In the genomic region with DNA sequence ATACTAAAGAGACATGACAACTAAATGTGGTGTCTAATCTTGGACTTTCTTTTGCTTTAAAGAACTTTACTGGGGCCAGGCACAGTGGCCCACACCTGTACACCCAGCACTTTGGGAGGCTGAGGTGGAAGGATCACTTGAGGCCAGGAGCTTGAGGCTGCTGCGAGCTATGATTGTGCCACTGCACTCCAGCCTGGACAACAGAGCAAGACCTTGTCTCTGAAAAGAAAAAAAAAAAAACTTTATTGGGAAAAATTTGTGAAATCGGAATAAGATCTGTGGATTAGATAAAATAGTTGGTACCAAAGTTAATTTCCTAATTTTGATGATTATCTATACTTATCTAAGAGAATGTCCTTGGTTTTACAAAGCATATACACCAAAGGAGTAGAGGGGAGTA, we compare ENCODE assay signal across 15 cellular contexts. TPM values are rescaled to one million over a fixed set of nuclear protein-coding genes. Genes with fewer than 3 reads are reported as not detected.
DNase-seq lines count a peak whose midpoint lies in the region; ATAC-seq lines count a peak whose summit lies in the region.
"Had no signal": no experiment of that assay in that cellular context is flagged by ENCODE, and none has a peak within 500 bp of the region (broad histone marks: within the 10 kb centered on the region; RNA-seq: fewer than 3 reads in every experiment).

No MANE protein-coding gene starts in this region.

- no peak overlapping the region for H3K4me3 Mint-ChIP-seq in T-helper 17 cell
- no peak overlapping the region for H3K4me3 Mint-ChIP-seq in effector memory CD8-positive, alpha-beta T cell
- no peak overlapping the region for H3K4me3 Mint-ChIP-seq in stimulated activated naive B cell treated with anti-CD40 and anti-IgM and Interleukin-4, amounts not matched to agents 10 μg/mL and 1 μg/mL and 100 μg/mL, for 72 hours
- H3K4me3 Mint-ChIP-seq: CD8-positive, alpha-beta T cell; GM23338 had no signal

- H3K36me3 Mint-ChIP-seq in T-helper 17 cell (ENCODE audit: low read depth): no peaks in the 10 kb centered on the region
- no peaks in the 10 kb centered on the region for H3K36me3 Mint-ChIP-seq in effector memory CD8-positive, alpha-beta T cell (ENCODE audit: insufficient read depth)
- H3K36me3 Mint-ChIP-seq in stimulated activated naive B cell treated with anti-CD40 and anti-IgM and Interleukin-4, amounts not matched to agents 10 μg/mL and 1 μg/mL and 100 μg/mL, for 72 hours: no peaks in the 10 kb centered on the region
- H3K36me3 Mint-ChIP-seq: CD8-positive, alpha-beta T cell had no signal

- peak overlapping the region; percentile 86 for H3K27ac Mint-ChIP-seq in T-helper 17 cell
- peak overlapping the region; percentile 52 to 67 for H3K27ac Mint-ChIP-seq in effector memory CD8-positive, alpha-beta T cell
- H3K27ac Mint-ChIP-seq in stimulated activated naive B cell treated with anti-CD40 and anti-IgM and Interleukin-4, amounts not matched to agents 10 μg/mL and 1 μg/mL and 100 μg/mL, for 72 hours: peak overlapping the region; percentile 47
- H3K27ac Mint-ChIP-seq: CD8-positive, alpha-beta T cell; GM23338 had no signal

- ATAC-seq in Right ventricle myocardium superior (ENCODE audit: poor library complexity): no peak
- ATAC-seq in T-helper 17 cell: no peak
- no peak for ATAC-seq in effector memory CD8-positive, alpha-beta T cell (replicated peaks)
- ATAC-seq in stimulated activated naive B cell treated with anti-CD40 and anti-IgM and Interleukin-4, amounts not matched to agents 10 μg/mL and 1 μg/mL and 100 μg/mL, for 72 hours (replicated peaks): no peak
- ATAC-seq: GM23338 had no signal

- H3K4me1 Mint-ChIP-seq in T-helper 17 cell: peaks cover 41% of the 10 kb centered on the region
- H3K4me1 Mint-ChIP-seq in effector memory CD8-positive, alpha-beta T cell (ENCODE audit: low read depth in 2 of 2): peaks cover 15 to 22% of the 10 kb centered on the region in 2 donors
- H3K4me1 Mint-ChIP-seq in stimulated activated naive B cell treated with anti-CD40 and anti-IgM and Interleukin-4, amounts not matched to agents 10 μg/mL and 1 μg/mL and 100 μg/mL, for 72 hours: peaks cover 29 to 52% of the 10 kb centered on the region in 2 donors

- no peaks in the 10 kb centered on the region for H3K9me3 ChIP-seq in T-helper 17 cell (ENCODE audit: control insufficient read depth, low read length, poor library complexity, severe bottlenecking)
- H3K9me3 ChIP-seq: BLaER1 treated with 17β-estradiol and CSF1 and Interleukin-3, amounts not matched to agents 10 nM and 100 nM had no signal

- DNase-seq in cardiac septum (ENCODE audit: low spot score): peak; percentile 12
- no peak for DNase-seq in Right ventricle myocardium superior
- DNase-seq in T-helper 17 cell: no peak
- DNase-seq in effector memory CD8-positive, alpha-beta T cell: no peak
- DNase-seq in stimulated activated naive B cell treated with anti-CD40 and anti-IgM and Interleukin-4, amounts not matched to agents 10 μg/mL and 1 μg/mL and 100 μg/mL, for 72 hours: no peak
- DNase-seq in iPS-NIHi11 (ENCODE audit: low spot score): no peak
- no peak for DNase-seq in DMS 273 treated with DMSO at 0.1 percent for 48 hours (lab: John Stamatoyannopoulos, UW)
- DNase-seq: ACHN, COR-L47, DND-41, GDM1, H7 had no signal

- H3K27me3 Mint-ChIP-seq in T-helper 17 cell: no peaks in the 10 kb centered on the region
- H3K27me3 Mint-ChIP-seq in effector memory CD8-positive, alpha-beta T cell: no peaks in the 10 kb centered on the region
- no peaks in the 10 kb centered on the region for H3K27me3 Mint-ChIP-seq in stimulated activated naive B cell treated with anti-CD40 and anti-IgM and Interleukin-4, amounts not matched to agents 10 μg/mL and 1 μg/mL and 100 μg/mL, for 72 hours

- intact Hi-C loops in cardiac septum (cut with DNase I) (no loop called here), Right ventricle myocardium superior (cut with DNase I) (loop anchor here (5.0 kb wide), 1 partner anchor 127 kb away; a partner anchor contains a TSS)

- H3K9me3 Mint-ChIP-seq in effector memory CD8-positive, alpha-beta T cell: no peaks in the 10 kb centered on the region
- no peaks in the 10 kb centered on the region for H3K9me3 Mint-ChIP-seq in stimulated activated naive B cell treated with anti-CD40 and anti-IgM and Interleukin-4, amounts not matched to agents 10 μg/mL and 1 μg/mL and 100 μg/mL, for 72 hours
- H3K9me3 Mint-ChIP-seq: CD8-positive, alpha-beta T cell; GM23338 had no signal

RNA-seq across cellular contexts. Expression of a gene that starts 34.4 kb away (rescaled TPM):
- total RNA-seq in cardiac septum (16.2 TPM), Right ventricle myocardium superior (15.9 TPM), T-helper 17 cell (100 to 1,000 TPM; 219 to 288 TPM)

Comparison
In these comparisons a context has a peak if more than half of its experiments do, and no peak if none do; other contexts are left out.
1. RNA of a gene that starts 34.4 kb away (total RNA-seq): 219 to 288 TPM in T-helper 17 cell; 16.2 TPM in cardiac septum (single experiment) and 15.9 TPM in Right ventricle myocardium superior (single experiment); every median in the first group is over 10 times any median in the second.
2. Peak in every context shown above with its lines, with median percentiles within 50 percentile points of each other: H3K27ac Mint-ChIP-seq.